40 cellular contexts compared by ENCODE assay signal in genomic region chr3:128459451-128459820, GRCh38. TPM values are rescaled to one million over a fixed set of nuclear protein-coding genes. Genes with fewer than 3 reads are reported as not detected.
"Had no signal": no experiment of that assay in that cellular context is flagged by ENCODE, and none has a peak within 500 bp of the region (broad histone marks: within the 10 kb centered on the region; RNA-seq: fewer than 3 reads in every experiment).

No MANE protein-coding gene starts in this region.

- H3K36me3 Mint-ChIP-seq: activated CD8-positive, alpha-beta memory T cell treated with anti-CD3 and anti-CD28 coated beads, Interleukin-2, amount 10 ng/mL, durations not matched to agents 7 days and 5 days; activated naive CD4-positive, alpha-beta T cell treated with anti-CD3 and anti-CD28 coated beads, Interleukin-2, amount 10 ng/mL, durations not matched to agents 7 days and 5 days; activated naive CD4-positive, alpha-beta T cell treated with anti-CD3 and anti-CD28 coated beads, Interleukin-2, amount 50 U/mL, for 24 hours; activated naive CD8-positive, alpha-beta T cell; activated naive CD8-positive, alpha-beta T cell treated with anti-CD3 and anti-CD28 coated beads, Interleukin-2, amount 10 ng/mL, durations not matched to agents 7 days and 5 days; brain; WTC11 had no signal

- H3K4me1 Mint-ChIP-seq: activated CD4-positive, alpha-beta T cell treated with anti-CD3 and anti-CD28 coated beads for 36 hours; activated CD4-positive, alpha-beta T cell treated with anti-CD3 and anti-CD28 coated beads, Interleukin-2, amount 10 ng/mL, durations not matched to agents 7 days and 5 days; activated CD8-positive, alpha-beta memory T cell treated with anti-CD3 and anti-CD28 coated beads, Interleukin-2, amount 10 ng/mL, durations not matched to agents 7 days and 5 days; activated naive CD4-positive, alpha-beta T cell treated with anti-CD3 and anti-CD28 coated beads, Interleukin-2, amount 10 ng/mL, durations not matched to agents 7 days and 5 days; activated naive CD4-positive, alpha-beta T cell treated with anti-CD3 and anti-CD28 coated beads, Interleukin-2, amount 50 U/mL, for 24 hours; activated naive CD8-positive, alpha-beta T cell treated with anti-CD3 and anti-CD28 coated beads, Interleukin-2, amount 50 U/mL, for 24 hours; central memory CD8-positive, alpha-beta T cell; WTC11 had no signal

- H3K9me3 ChIP-seq: ascending aorta had no signal

- H3K36me3 ChIP-seq: ascending aorta, cardiac muscle cell, WERI-Rb-1 had no signal

- H3K27me3 ChIP-seq: ascending aorta had no signal

- ATAC-seq: activated CD4-positive, alpha-beta T cell treated with anti-CD3 and anti-CD28 coated beads for 36 hours; activated CD4-positive, CD25-positive, alpha-beta regulatory T cell treated with anti-CD3 and anti-CD28 coated beads, Interleukin-2, amount 50 U/mL, for 24 hours; activated CD8-positive, alpha-beta memory T cell treated with anti-CD3 and anti-CD28 coated beads, Interleukin-2, amount 10 ng/mL, durations not matched to agents 7 days and 5 days; activated CD8-positive, alpha-beta T cell treated with anti-CD3 and anti-CD28 coated beads, Interleukin-2, amount 10 ng/mL, durations not matched to agents 7 days and 5 days; activated naive CD8-positive, alpha-beta T cell treated with anti-CD3 and anti-CD28 coated beads, Interleukin-2, amount 50 U/mL, for 24 hours; WTC11 had no signal

- H3K27ac Mint-ChIP-seq: activated CD4-positive, alpha-beta memory T cell treated with anti-CD3 and anti-CD28 coated beads, Interleukin-2, amount 10 ng/mL, durations not matched to agents 7 days and 5 days; activated CD4-positive, alpha-beta T cell treated with anti-CD3 and anti-CD28 coated beads for 36 hours; activated CD4-positive, alpha-beta T cell treated with anti-CD3 and anti-CD28 coated beads, Interleukin-2, amount 10 ng/mL, durations not matched to agents 7 days and 5 days; activated CD8-positive, alpha-beta memory T cell treated with anti-CD3 and anti-CD28 coated beads, Interleukin-2, amount 10 ng/mL, durations not matched to agents 7 days and 5 days; activated CD8-positive, alpha-beta T cell treated with anti-CD3 and anti-CD28 coated beads, Interleukin-2, amount 10 ng/mL, durations not matched to agents 7 days and 5 days; activated naive CD4-positive, alpha-beta T cell treated with anti-CD3 and anti-CD28 coated beads, Interleukin-2, amount 10 ng/mL, durations not matched to agents 7 days and 5 days; activated naive CD4-positive, alpha-beta T cell treated with anti-CD3 and anti-CD28 coated beads, Interleukin-2, amount 50 U/mL, for 24 hours; activated naive CD8-positive, alpha-beta T cell; activated naive CD8-positive, alpha-beta T cell treated with anti-CD3 and anti-CD28 coated beads, Interleukin-2, amount 10 ng/mL, durations not matched to agents 7 days and 5 days; activated naive CD8-positive, alpha-beta T cell treated with anti-CD3 and anti-CD28 coated beads, Interleukin-2, amount 50 U/mL, for 24 hours; activated T-cell treated with anti-CD3 and anti-CD28 coated beads, Interleukin-2, amount 50 U/mL, for 24 hours; activated T-helper 2 cell treated with anti-CD3 and anti-CD28 coated beads, Interferon-gamma antibody, Interleukin-2, Interleukin-4, amounts not matched to agents 10 μg/mL and 5 μg/mL and 100 μg/mL, durations not matched to agents 14 hours and 24 hours and 36 hours; T-helper 1 cell treated with Interleukin-12 subunit alpha and Interleukin-12 subunit beta and Interleukin-4 antibody, amounts not matched to agents 30 μg/mL and 1 μg/mL, for 36 hours; T-helper 2 cell treated with Interferon-gamma antibody and Interleukin-4, amounts not matched to agents 5 μg/mL and 100 μg/mL, for 36 hours; WTC11 had no signal

- H3K4me3 Mint-ChIP-seq: activated CD4-positive, alpha-beta memory T cell treated with anti-CD3 and anti-CD28 coated beads, Interleukin-2, amount 10 ng/mL, durations not matched to agents 7 days and 5 days; activated CD4-positive, alpha-beta T cell treated with anti-CD3 and anti-CD28 coated beads for 36 hours; activated CD4-positive, alpha-beta T cell treated with anti-CD3 and anti-CD28 coated beads, Interleukin-2, amount 10 ng/mL, durations not matched to agents 7 days and 5 days; activated CD8-positive, alpha-beta memory T cell treated with anti-CD3 and anti-CD28 coated beads, Interleukin-2, amount 10 ng/mL, durations not matched to agents 7 days and 5 days; activated CD8-positive, alpha-beta T cell treated with anti-CD3 and anti-CD28 coated beads, Interleukin-2, amount 10 ng/mL, durations not matched to agents 7 days and 5 days; activated naive CD4-positive, alpha-beta T cell treated with anti-CD3 and anti-CD28 coated beads, Interleukin-2, amount 10 ng/mL, durations not matched to agents 7 days and 5 days; activated naive CD4-positive, alpha-beta T cell treated with anti-CD3 and anti-CD28 coated beads, Interleukin-2, amount 50 U/mL, for 24 hours; activated naive CD8-positive, alpha-beta T cell; activated naive CD8-positive, alpha-beta T cell treated with anti-CD3 and anti-CD28 coated beads, Interleukin-2, amount 10 ng/mL, durations not matched to agents 7 days and 5 days; activated naive CD8-positive, alpha-beta T cell treated with anti-CD3 and anti-CD28 coated beads, Interleukin-2, amount 50 U/mL, for 24 hours; activated T-cell treated with anti-CD3 and anti-CD28 coated beads, Interleukin-2, amount 50 U/mL, for 24 hours; brain; central memory CD8-positive, alpha-beta T cell; T-helper 1 cell treated with Interleukin-12 subunit alpha and Interleukin-12 subunit beta and Interleukin-4 antibody, amounts not matched to agents 30 μg/mL and 1 μg/mL, for 36 hours; T-helper 2 cell treated with Interferon-gamma antibody and Interleukin-4, amounts not matched to agents 5 μg/mL and 100 μg/mL, for 36 hours; WTC11 had no signal

- H3K27ac ChIP-seq: ascending aorta, cardiac muscle cell, WERI-Rb-1 had no signal

- DNase-seq: activated CD4-positive, alpha-beta memory T cell treated with anti-CD3 and anti-CD28 coated beads, Interleukin-2, amount 10 ng/mL, durations not matched to agents 7 days and 5 days; activated CD4-positive, alpha-beta T cell treated with anti-CD3 and anti-CD28 coated beads for 1 hour; activated CD4-positive, alpha-beta T cell treated with anti-CD3 and anti-CD28 coated beads for 36 hours; activated CD4-positive, alpha-beta T cell treated with anti-CD3 and anti-CD28 coated beads for 48 hours; activated CD4-positive, alpha-beta T cell treated with anti-CD3 and anti-CD28 coated beads, Interleukin-2, amount 10 ng/mL, durations not matched to agents 7 days and 5 days; activated CD4-positive, alpha-beta T cell treated with anti-CD3 and anti-CD28 coated beads, Interleukin-2, amount 50 U/mL, for 48 hours; activated CD4-positive, CD25-positive, alpha-beta regulatory T cell; activated CD8-positive, alpha-beta memory T cell treated with anti-CD3 and anti-CD28 coated beads for 24 hours; activated CD8-positive, alpha-beta memory T cell treated with anti-CD3 and anti-CD28 coated beads, Interleukin-2, amount 10 ng/mL, durations not matched to agents 7 days and 5 days; activated CD8-positive, alpha-beta memory T cell treated with anti-CD3 and anti-CD28 coated beads, Interleukin-2, amount 50 U/mL, for 48 hours; activated CD8-positive, alpha-beta T cell treated with anti-CD3 and anti-CD28 coated beads, Interleukin-2, amount 10 ng/mL, durations not matched to agents 7 days and 5 days; activated effector memory CD4-positive, alpha-beta T cell treated with Interleukin-2 at 50 U/mL for 16 hours; activated gamma-delta T cell; activated naive CD4-positive, alpha-beta T cell treated with anti-CD3 and anti-CD28 coated beads, Interleukin-2, amount 10 ng/mL, durations not matched to agents 7 days and 5 days; activated naive CD4-positive, alpha-beta T cell treated with Interleukin-2 at 50 U/mL for 16 hours; activated naive CD8-positive, alpha-beta T cell treated with anti-CD3 and anti-CD28 coated beads, Interleukin-2, amount 10 ng/mL, durations not matched to agents 7 days and 5 days; activated naive CD8-positive, alpha-beta T cell treated with anti-CD3 and anti-CD28 coated beads, Interleukin-2, amount 50 U/mL, for 24 hours; activated T-cell treated with anti-CD3 and anti-CD28 coated beads, Interleukin-2, amount 50 U/mL, for 24 hours; activated T-cell treated with anti-CD3 and anti-CD28 coated beads, Interleukin-2, amount 50 U/mL, for 48 hours; amygdala; anterior cingulate cortex; caudate nucleus; T-helper 1 cell; T-helper 2 cell; T-helper 9 cell; WERI-Rb-1 had no signal

- H3K4me1 ChIP-seq: ascending aorta had no signal

- FAIRE-seq: TTC549 had no signal

- H3K4me3 ChIP-seq: ascending aorta, cardiac muscle cell had no signal

- H3K9me3 Mint-ChIP-seq: activated CD4-positive, alpha-beta memory T cell treated with anti-CD3 and anti-CD28 coated beads, Interleukin-2, amount 10 ng/mL, durations not matched to agents 7 days and 5 days; activated CD4-positive, alpha-beta T cell treated with anti-CD3 and anti-CD28 coated beads, Interleukin-2, amount 10 ng/mL, durations not matched to agents 7 days and 5 days; activated naive CD4-positive, alpha-beta T cell treated with anti-CD3 and anti-CD28 coated beads, Interleukin-2, amount 10 ng/mL, durations not matched to agents 7 days and 5 days; activated naive CD4-positive, alpha-beta T cell treated with anti-CD3 and anti-CD28 coated beads, Interleukin-2, amount 50 U/mL, for 24 hours; activated naive CD8-positive, alpha-beta T cell treated with anti-CD3 and anti-CD28 coated beads, Interleukin-2, amount 10 ng/mL, durations not matched to agents 7 days and 5 days; activated naive CD8-positive, alpha-beta T cell treated with anti-CD3 and anti-CD28 coated beads, Interleukin-2, amount 50 U/mL, for 24 hours; activated T-cell treated with anti-CD3 and anti-CD28 coated beads, Interleukin-2, amount 50 U/mL, for 24 hours; activated T-helper 2 cell treated with anti-CD3 and anti-CD28 coated beads, Interferon-gamma antibody, Interleukin-2, Interleukin-4, amounts not matched to agents 10 μg/mL and 5 μg/mL and 100 μg/mL, durations not matched to agents 14 hours and 24 hours and 36 hours; central memory CD8-positive, alpha-beta T cell; T-helper 1 cell treated with Interleukin-12 subunit alpha and Interleukin-12 subunit beta and Interleukin-4 antibody, amounts not matched to agents 30 μg/mL and 1 μg/mL, for 36 hours; T-helper 2 cell treated with Interferon-gamma antibody and Interleukin-4, amounts not matched to agents 5 μg/mL and 100 μg/mL, for 36 hours; WTC11 had no signal

RNA-seq across cellular contexts. Expression of gene DNAJB8, which starts 7.3 kb away (rescaled TPM):
- total RNA-seq: activated CD4-positive, alpha-beta memory T cell treated with anti-CD3 and anti-CD28 coated beads, Interleukin-2, amount 10 ng/mL, durations not matched to agents 7 days and 5 days; activated CD4-positive, alpha-beta T cell treated with anti-CD3 and anti-CD28 coated beads for 36 hours; activated CD4-positive, alpha-beta T cell treated with anti-CD3 and anti-CD28 coated beads, Interleukin-2, amount 10 ng/mL, durations not matched to agents 7 days and 5 days; activated CD8-positive, alpha-beta memory T cell treated with anti-CD3 and anti-CD28 coated beads, Interleukin-2, amount 10 ng/mL, durations not matched to agents 7 days and 5 days; activated CD8-positive, alpha-beta T cell treated with anti-CD3 and anti-CD28 coated beads, Interleukin-2, amount 10 ng/mL, durations not matched to agents 7 days and 5 days; activated naive CD8-positive, alpha-beta T cell treated with anti-CD3 and anti-CD28 coated beads, Interleukin-2, amount 10 ng/mL, durations not matched to agents 7 days and 5 days; activated T-helper 2 cell treated with anti-CD3 and anti-CD28 coated beads, Interferon-gamma antibody, Interleukin-2, Interleukin-4, amounts not matched to agents 10 μg/mL and 5 μg/mL and 100 μg/mL, durations not matched to agents 14 hours and 24 hours and 36 hours; ascending aorta; bronchial epithelial cell; cardiac muscle cell; WTC11 had no signal
- polyA plus RNA-seq: adipose tissue, cardiac muscle cell had no signal

RNA-seq across cellular contexts. Expression of gene GATA2, which starts 33.6 kb away (rescaled TPM):
- total RNA-seq: activated CD4-positive, alpha-beta T cell treated with anti-CD3 and anti-CD28 coated beads, Interleukin-2, amount 10 ng/mL, durations not matched to agents 7 days and 5 days; activated CD8-positive, alpha-beta T cell treated with anti-CD3 and anti-CD28 coated beads, Interleukin-2, amount 10 ng/mL, durations not matched to agents 7 days and 5 days; activated naive CD8-positive, alpha-beta T cell treated with anti-CD3 and anti-CD28 coated beads, Interleukin-2, amount 10 ng/mL, durations not matched to agents 7 days and 5 days had no signal
